Comparison of ENCODE assay signal across 1 cellular context in the genomic region with DNA sequence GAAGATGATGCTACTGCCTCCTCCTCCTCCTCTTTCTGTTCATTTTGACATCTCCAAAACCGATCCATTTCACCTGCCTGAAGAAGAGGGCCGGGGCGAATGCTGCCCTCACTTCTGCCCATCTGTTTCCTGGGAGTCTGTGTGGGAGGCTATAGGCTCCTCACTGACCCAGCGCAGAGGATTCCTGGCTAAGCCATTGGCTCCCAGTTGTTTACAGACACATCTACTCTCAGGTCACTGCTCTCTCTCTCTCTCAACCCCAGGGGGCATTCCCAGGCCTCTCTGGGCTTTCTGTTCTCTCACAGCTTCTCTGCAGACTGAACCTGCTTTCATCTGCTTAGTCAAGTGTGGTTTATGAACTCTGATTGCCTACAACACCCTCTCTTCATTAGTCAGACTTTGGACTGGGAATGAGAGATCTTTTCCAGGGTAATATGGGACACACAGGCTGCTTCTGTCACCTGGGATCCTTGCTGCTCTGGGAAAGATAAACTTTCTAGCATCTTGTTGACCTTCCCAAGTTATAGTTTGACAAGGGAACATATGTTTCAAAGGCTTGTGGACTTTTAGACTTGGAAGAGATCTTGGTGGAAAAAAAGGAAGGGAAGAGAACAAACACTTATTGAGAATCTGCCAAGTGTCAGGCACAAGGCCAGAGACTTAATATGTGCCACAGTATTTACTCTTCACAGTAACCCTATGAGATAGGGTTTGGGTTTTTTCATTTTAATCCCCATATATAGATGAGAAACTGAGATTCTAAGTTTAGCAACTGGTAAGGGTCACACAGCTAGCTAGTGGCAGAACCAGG.
TF ChIP-seq lines count a peak whose summit lies in the region.

No MANE protein-coding gene starts in this region.

TF ChIP-seq in K562, 482 proteins besides CTCF, POLR2A, EP300 and RAD21:
- no peak for TF ChIP-seq NR2C2 (CRISPR knock-in tag; IDR thresholded peaks at IDR 0.05)
- TF ChIP-seq NR2C2 (tag; IDR thresholded peaks at IDR 0.05) = peak; percentile 79
- no peak for TF ChIP-seq CXXC5 (CRISPR knock-in tag; IDR thresholded peaks at IDR 0.05)
- no peak for TF ChIP-seq NRF1 (conservative IDR thresholded peaks at IDR 0.05 in 1 of 2, IDR thresholded peaks at IDR 0.05 in 1 of 2)
- TF ChIP-seq PPARD (CRISPR knock-in tag; IDR thresholded peaks at IDR 0.05) = no peak
- TF ChIP-seq PYGO2 (tag; IDR thresholded peaks at IDR 0.05) = no peak
- 0 out of 4 replicates have a peak, but pooled peaks of 1 of the 2 experiments have one; percentile 20 for TF ChIP-seq FOXK2 (conservative IDR thresholded peaks at IDR 0.05 in 1 of 2, IDR thresholded peaks at IDR 0.05 in 1 of 2; ENCODE audit: low read depth in 2 of 2)
- TF ChIP-seq ZNF695 (CRISPR knock-in tag; IDR thresholded peaks at IDR 0.05) = no peak
- 0 out of 2 replicates have a peak, but pooled peaks have one; percentile 17 for TF ChIP-seq CTBP1 (IDR thresholded peaks at IDR 0.05; ENCODE audit: borderline replicate concordance)
- 0 out of 2 replicates have a peak, but pooled peaks have one; percentile 37 for TF ChIP-seq KAT7 (CRISPR knock-in tag; IDR thresholded peaks at IDR 0.05; ENCODE audit: borderline replicate concordance)
TF ChIP-seq in K562: peak in this region for 4.
